ENCODE assay signal across 1 cellular context in the genomic region with DNA sequence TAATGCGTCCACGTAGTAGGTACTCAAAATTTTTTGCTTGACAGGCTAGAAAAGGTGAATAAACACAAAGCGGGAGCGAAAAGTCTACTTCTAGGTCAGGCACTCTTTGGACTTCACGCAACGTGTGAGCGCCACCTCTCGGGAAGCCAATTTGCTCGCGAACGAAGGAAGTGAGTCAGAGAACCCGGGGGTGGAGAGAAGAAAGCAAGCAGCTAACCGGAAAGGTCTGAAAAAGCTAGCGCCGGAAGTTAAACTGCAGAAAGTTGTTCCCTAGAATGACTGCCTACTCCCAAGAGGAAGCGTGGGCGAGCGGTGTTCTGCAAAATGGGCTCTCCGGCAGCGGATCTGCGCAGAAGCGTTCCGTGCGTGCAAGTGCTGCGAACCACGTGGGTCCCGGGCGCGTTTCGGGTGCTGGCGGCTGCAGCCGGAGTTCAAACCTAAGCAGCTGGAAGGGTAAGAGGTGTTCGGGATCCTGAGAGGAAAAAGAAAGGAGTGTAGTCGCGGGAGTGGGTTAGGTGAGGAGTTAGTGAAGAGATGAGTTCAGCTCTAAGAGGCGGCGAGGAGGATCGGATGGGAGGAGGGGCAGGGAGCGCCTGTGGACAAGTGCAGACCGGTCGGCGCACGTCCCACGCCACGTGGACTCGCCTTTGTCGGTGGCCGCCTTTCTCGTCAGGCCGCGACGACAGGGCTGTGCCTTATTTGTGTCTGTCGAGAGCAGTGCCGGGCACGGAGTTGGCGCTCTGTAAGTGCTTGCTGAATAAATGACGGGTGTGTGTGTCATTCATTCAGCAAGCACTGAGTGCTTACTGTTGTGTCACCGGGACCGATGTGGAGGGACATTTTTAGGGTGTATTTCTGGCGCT.
TF ChIP-seq lines count a peak whose summit lies in the region.

Gene NME1 (plus strand): TSS at position 350 of the 863 bp plus-strand sequence. CDS start 2,096 bp downstream, outside the sequence.

TF ChIP-seq in K562, 482 proteins besides CTCF, POLR2A, EP300 and RAD21 (continued from another document and continues in another):
- TF ChIP-seq, protein P1, sequence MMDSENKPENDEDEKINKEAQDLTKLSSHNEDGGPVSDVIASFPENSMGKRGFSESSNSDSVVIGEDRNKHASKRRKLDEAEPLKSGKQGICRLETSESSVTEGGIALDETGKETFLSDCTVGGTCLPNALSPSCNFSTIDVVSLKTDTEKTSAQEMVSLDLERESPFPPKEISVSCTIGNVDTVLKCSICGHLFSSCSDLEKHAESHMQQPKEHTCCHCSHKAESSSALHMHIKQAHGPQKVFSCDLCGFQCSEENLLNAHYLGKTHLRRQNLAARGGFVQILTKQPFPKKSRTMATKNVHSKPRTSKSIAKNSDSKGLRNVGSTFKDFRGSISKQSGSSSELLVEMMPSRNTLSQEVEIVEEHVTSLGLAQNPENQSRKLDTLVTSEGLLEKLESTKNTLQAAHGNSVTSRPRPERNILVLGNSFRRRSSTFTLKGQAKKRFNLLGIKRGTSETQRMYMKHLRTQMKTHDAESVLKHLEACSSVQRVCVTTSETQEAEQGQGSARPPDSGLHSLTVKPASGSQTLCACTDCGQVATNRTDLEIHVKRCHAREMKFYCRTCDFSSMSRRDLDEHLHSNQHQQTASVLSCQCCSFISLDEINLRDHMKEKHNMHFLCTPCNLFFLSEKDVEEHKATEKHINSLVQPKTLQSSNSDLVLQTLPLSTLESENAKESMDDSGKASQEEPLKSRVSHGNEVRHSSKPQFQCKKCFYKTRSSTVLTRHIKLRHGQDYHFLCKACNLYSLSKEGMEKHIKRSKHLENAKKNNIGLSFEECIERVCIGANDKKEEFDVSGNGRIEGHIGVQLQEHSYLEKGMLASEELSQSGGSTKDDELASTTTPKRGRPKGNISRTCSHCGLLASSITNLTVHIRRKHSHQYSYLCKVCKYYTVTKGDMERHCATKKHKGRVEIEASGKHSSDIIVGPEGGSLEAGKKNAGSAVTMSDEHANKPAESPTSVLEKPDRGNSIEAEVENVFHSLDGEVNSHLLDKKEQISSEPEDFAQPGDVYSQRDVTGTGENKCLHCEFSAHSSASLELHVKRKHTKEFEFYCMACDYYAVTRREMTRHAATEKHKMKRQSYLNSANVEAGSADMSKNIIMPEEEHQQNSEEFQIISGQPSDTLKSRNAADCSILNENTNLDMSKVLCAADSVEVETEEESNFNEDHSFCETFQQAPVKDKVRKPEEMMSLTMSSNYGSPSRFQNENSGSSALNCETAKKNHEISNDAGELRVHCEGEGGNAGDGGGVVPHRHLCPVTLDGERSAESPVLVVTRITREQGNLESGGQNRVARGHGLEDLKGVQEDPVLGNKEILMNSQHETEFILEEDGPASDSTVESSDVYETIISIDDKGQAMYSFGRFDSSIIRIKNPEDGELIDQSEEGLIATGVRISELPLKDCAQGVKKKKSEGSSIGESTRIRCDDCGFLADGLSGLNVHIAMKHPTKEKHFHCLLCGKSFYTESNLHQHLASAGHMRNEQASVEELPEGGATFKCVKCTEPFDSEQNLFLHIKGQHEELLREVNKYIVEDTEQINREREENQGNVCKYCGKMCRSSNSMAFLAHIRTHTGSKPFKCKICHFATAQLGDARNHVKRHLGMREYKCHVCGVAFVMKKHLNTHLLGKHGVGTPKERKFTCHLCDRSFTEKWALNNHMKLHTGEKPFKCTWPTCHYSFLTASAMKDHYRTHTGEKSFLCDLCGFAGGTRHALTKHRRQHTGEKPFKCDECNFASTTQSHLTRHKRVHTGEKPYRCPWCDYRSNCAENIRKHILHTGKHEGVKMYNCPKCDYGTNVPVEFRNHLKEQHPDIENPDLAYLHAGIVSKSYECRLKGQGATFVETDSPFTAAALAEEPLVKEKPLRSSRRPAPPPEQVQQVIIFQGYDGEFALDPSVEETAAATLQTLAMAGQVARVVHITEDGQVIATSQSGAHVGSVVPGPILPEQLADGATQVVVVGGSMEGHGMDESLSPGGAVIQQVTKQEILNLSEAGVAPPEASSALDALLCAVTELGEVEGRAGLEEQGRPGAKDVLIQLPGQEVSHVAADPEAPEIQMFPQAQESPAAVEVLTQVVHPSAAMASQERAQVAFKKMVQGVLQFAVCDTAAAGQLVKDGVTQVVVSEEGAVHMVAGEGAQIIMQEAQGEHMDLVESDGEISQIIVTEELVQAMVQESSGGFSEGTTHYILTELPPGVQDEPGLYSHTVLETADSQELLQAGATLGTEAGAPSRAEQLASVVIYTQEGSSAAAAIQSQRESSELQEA (IDR thresholded peaks at IDR 0.05; ENCODE audit: low read depth) = no peak; the same call in 1 of the 2 replicates
- TF ChIP-seq, protein P2, sequence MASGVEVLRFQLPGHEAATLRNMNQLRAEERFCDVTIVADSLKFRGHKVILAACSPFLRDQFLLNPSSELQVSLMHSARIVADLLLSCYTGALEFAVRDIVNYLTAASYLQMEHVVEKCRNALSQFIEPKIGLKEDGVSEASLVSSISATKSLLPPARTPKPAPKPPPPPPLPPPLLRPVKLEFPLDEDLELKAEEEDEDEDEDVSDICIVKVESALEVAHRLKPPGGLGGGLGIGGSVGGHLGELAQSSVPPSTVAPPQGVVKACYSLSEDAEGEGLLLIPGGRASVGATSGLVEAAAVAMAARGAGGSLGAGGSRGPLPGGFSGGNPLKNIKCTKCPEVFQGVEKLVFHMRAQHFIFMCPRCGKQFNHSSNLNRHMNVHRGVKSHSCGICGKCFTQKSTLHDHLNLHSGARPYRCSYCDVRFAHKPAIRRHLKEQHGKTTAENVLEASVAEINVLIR (CRISPR knock-in tag; IDR thresholded peaks at IDR 0.05) = peak; percentile 53; the same call in 1 of the 2 replicates
- TF ChIP-seq E4F1 (CRISPR knock-in tag; IDR thresholded peaks at IDR 0.05; ENCODE audit: borderline replicate concordance) (no peak), KAT8 (IDR thresholded peaks at IDR 0.05; ENCODE audit: low read depth) (no peak), ATF7 (IDR thresholded peaks at IDR 0.05) (peak; percentile 87), HMGN3 (IDR thresholded peaks at IDR 0.05; ENCODE audit: borderline replicate concordance, extremely low read depth, insufficient read length, low read depth, low read length) (peak; percentile 79), POLR2H (tag; IDR thresholded peaks at IDR 0.05; ENCODE audit: low read depth) (peak; percentile 65; the same call in 1 of the 2 replicates), PTTG1 (tag; IDR thresholded peaks at IDR 0.05; ENCODE audit: low read depth) (no peak), TCF3 (CRISPR knock-in tag; IDR thresholded peaks at IDR 0.05) (peak; percentile 48; the same call in 1 of the 2 replicates), THAP12 (CRISPR knock-in tag; IDR thresholded peaks at IDR 0.05) (0 out of 2 replicates have a peak, but pooled peaks have one; percentile 38), SNIP1 (IDR thresholded peaks at IDR 0.05; ENCODE audit: low read depth) (no peak), ZC3H11A (IDR thresholded peaks at IDR 0.05; ENCODE audit: low read depth, low read length) (peak; percentile 99), ZFX (CRISPR knock-in tag; IDR thresholded peaks at IDR 0.05) (peak; percentile 46), SRSF3 (IDR thresholded peaks at IDR 0.05; ENCODE audit: insufficient read depth, low read length) (no peak), MCM5 (IDR thresholded peaks at IDR 0.05; ENCODE audit: low read depth) (no peak), FOXA1 (IDR thresholded peaks at IDR 0.05; ENCODE audit: borderline replicate concordance) (no peak), RFX5 (IDR thresholded peaks at IDR 0.05; ENCODE audit: low read depth, low read length) (peak; percentile 68; the same call in 1 of the 2 replicates), CBFA2T2 (conservative IDR thresholded peaks at IDR 0.05) (peak; percentile 43; the same call in 1 of the 2 replicates), KLF16 (IDR thresholded peaks at IDR 0.05) (no peak), DEAF1 (CRISPR knock-in tag; IDR thresholded peaks at IDR 0.05) (peak; percentile 98), ZNF764 (CRISPR knock-in tag; IDR thresholded peaks at IDR 0.05; ENCODE audit: low read depth) (peak; percentile 73; the same call in 1 of the 2 replicates), ARHGAP35 (IDR thresholded peaks at IDR 0.05; ENCODE audit: partially characterized antibody) (no peak), SP1 (CRISPR knock-in tag; IDR thresholded peaks at IDR 0.05) (peak; percentile 98)
- TF ChIP-seq, protein P3, sequence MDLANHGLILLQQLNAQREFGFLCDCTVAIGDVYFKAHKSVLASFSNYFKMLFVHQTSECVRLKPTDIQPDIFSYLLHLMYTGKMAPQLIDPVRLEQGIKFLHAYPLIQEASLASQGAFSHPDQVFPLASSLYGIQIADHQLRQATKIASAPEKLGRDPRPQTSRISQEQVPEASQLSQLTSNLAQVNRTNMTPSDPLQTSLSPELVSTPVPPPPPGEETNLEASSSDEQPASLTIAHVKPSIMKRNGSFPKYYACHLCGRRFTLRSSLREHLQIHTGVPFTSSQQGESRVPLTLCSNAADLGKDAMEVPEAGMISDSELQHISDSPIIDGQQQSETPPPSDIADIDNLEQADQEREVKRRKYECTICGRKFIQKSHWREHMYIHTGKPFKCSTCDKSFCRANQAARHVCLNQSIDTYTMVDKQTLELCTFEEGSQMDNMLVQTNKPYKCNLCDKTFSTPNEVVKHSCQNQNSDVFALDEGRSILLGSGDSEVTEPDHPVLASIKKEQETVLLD (IDR thresholded peaks at IDR 0.05) = peak; percentile 83
- TF ChIP-seq, protein P4, sequence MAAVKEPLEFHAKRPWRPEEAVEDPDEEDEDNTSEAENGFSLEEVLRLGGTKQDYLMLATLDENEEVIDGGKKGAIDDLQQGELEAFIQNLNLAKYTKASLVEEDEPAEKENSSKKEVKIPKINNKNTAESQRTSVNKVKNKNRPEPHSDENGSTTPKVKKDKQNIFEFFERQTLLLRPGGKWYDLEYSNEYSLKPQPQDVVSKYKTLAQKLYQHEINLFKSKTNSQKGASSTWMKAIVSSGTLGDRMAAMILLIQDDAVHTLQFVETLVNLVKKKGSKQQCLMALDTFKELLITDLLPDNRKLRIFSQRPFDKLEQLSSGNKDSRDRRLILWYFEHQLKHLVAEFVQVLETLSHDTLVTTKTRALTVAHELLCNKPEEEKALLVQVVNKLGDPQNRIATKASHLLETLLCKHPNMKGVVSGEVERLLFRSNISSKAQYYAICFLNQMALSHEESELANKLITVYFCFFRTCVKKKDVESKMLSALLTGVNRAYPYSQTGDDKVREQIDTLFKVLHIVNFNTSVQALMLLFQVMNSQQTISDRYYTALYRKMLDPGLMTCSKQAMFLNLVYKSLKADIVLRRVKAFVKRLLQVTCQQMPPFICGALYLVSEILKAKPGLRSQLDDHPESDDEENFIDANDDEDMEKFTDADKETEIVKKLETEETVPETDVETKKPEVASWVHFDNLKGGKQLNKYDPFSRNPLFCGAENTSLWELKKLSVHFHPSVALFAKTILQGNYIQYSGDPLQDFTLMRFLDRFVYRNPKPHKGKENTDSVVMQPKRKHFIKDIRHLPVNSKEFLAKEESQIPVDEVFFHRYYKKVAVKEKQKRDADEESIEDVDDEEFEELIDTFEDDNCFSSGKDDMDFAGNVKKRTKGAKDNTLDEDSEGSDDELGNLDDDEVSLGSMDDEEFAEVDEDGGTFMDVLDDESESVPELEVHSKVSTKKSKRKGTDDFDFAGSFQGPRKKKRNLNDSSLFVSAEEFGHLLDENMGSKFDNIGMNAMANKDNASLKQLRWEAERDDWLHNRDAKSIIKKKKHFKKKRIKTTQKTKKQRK (IDR thresholded peaks at IDR 0.05; ENCODE audit: borderline replicate concordance, low read depth, low read length) = 0 out of 2 replicates have a peak, but pooled peaks have one; percentile 54
- TF ChIP-seq, protein P5, sequence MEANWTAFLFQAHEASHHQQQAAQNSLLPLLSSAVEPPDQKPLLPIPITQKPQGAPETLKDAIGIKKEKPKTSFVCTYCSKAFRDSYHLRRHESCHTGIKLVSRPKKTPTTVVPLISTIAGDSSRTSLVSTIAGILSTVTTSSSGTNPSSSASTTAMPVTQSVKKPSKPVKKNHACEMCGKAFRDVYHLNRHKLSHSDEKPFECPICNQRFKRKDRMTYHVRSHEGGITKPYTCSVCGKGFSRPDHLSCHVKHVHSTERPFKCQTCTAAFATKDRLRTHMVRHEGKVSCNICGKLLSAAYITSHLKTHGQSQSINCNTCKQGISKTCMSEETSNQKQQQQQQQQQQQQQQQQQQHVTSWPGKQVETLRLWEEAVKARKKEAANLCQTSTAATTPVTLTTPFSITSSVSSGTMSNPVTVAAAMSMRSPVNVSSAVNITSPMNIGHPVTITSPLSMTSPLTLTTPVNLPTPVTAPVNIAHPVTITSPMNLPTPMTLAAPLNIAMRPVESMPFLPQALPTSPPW (CRISPR knock-in tag; IDR thresholded peaks at IDR 0.05) = peak; percentile 62
